8 cellular contexts compared by ENCODE assay signal in genomic region chr12:50055831-50056628, GRCh38. TPM values are rescaled to one million over a fixed set of nuclear protein-coding genes. Genes with fewer than 3 reads are reported as not detected.
DNase-seq lines count a peak whose midpoint lies in the region; ATAC-seq and TF ChIP-seq lines count a peak whose summit lies in the region.

No MANE protein-coding gene starts in this region.

- peak overlapping the region; percentile 76 for H3K27ac Mint-ChIP-seq in activated naive CD8-positive, alpha-beta T cell

- H3K27ac ChIP-seq in HUES6 (ENCODE audit: low read depth, low read length), result no peak overlapping the region
- no peak overlapping the region for H3K27ac ChIP-seq in RWPE2 (ENCODE audit: poor library complexity, severe bottlenecking)
- H3K27ac ChIP-seq in left ventricle myocardium inferior (replicated peaks), result no peak overlapping the region

- peaks cover 98% of the 10 kb centered on the region for H3K27me3 ChIP-seq in HUES6 (ENCODE audit: control insufficient read depth, insufficient read depth, low read length)
- no peaks in the 10 kb centered on the region for H3K27me3 ChIP-seq in RWPE2 (ENCODE audit: insufficient read depth, poor library complexity, severe bottlenecking)
- peaks cover 73% of the 10 kb centered on the region for H3K27me3 ChIP-seq in left ventricle myocardium inferior (ENCODE audit: low read depth)

- H3K4me1 Mint-ChIP-seq in activated naive CD8-positive, alpha-beta T cell (ENCODE audit: low read depth), result peaks cover 45% of the 10 kb centered on the region

- H3K36me3 ChIP-seq in HUES6 (ENCODE audit: control insufficient read depth, insufficient read depth, low read length) (no peaks in the 10 kb centered on the region), RWPE2 (ENCODE audit: low read depth) (no peaks in the 10 kb centered on the region), left ventricle myocardium inferior (no peaks in the 10 kb centered on the region)

- peak overlapping the region; percentile 96 for H3K4me3 Mint-ChIP-seq in activated naive CD8-positive, alpha-beta T cell

- intact Hi-C loops in left ventricle myocardium inferior (cut with micrococcal nuclease), result loop anchor here (5.0 to 10.0 kb wide), 2 partner anchors 89 to 191 kb away; no protein-coding TSS in a partner anchor

- H3K9me3 Mint-ChIP-seq in activated naive CD8-positive, alpha-beta T cell (ENCODE audit: low read depth), result no peaks in the 10 kb centered on the region

- H3K4me1 ChIP-seq in HUES6 (ENCODE audit: control insufficient read depth, insufficient read depth, low read length) (peaks cover 22% of the 10 kb centered on the region), RWPE2 (ENCODE audit: insufficient read depth, poor library complexity, severe bottlenecking) (peaks cover 6% of the 10 kb centered on the region), left ventricle myocardium inferior (peaks cover 25% of the 10 kb centered on the region)

- DNase-seq in DMS53 treated with DMSO at 0.1 percent for 48 hours (lab: John Stamatoyannopoulos, UW; ENCODE audit: unreplicated experiment) (peak; percentile 44), RWPE2 (ENCODE audit: low spot score) (peak; percentile 55), left ventricle myocardium inferior (no peak), retina (peak; percentile 76)
- DNase-seq in NK-92 treated with Interleukin-12 subunit alpha and Interleukin-12 subunit beta, amount 100 ng/mL, for 24 hours (lab: John Stamatoyannopoulos, UW), result no peak

- TF ChIP-seq CTCF in RWPE2 (IDR thresholded peaks at IDR 0.05; ENCODE audit: poor library complexity, severe bottlenecking), result peak; percentile 95
- peak; percentile 95 for TF ChIP-seq CTCF in left ventricle myocardium inferior (IDR thresholded peaks at IDR 0.05; ENCODE audit: borderline replicate concordance)

- peaks cover 19% of the 10 kb centered on the region for H3K27me3 Mint-ChIP-seq in activated naive CD8-positive, alpha-beta T cell

- H3K4me3 ChIP-seq in HUES6 (ENCODE audit: low read depth, low read length) (peak overlapping the region; percentile 83), RWPE2 (ENCODE audit: severe bottlenecking) (no peak overlapping the region), left ventricle myocardium inferior (peak overlapping the region; percentile 15)

- no peaks in the 10 kb centered on the region for H3K36me3 Mint-ChIP-seq in activated naive CD8-positive, alpha-beta T cell

- H3K9ac ChIP-seq in HUES6 (ENCODE audit: low read length), result no peak overlapping the region

- no peaks in the 10 kb centered on the region for H3K9me3 ChIP-seq in HUES6 (ENCODE audit: control insufficient read depth, insufficient read depth, low read depth, low read length)
- H3K9me3 ChIP-seq in RWPE2 (ENCODE audit: severe bottlenecking), result no peaks in the 10 kb centered on the region
- H3K9me3 ChIP-seq in left ventricle myocardium inferior (replicated peaks), result no peaks in the 10 kb centered on the region

- ATAC-seq in RWPE2 (ENCODE audit: low read depth) (peak; percentile 58), GM19324 (IDR thresholded peaks at IDR 0.05; ENCODE audit: low FRiP score, unreplicated experiment) (no peak)

RNA-seq across cellular contexts. Expression of gene ASIC1, which starts 1.4 kb away (rescaled TPM):
- total RNA-seq in left ventricle myocardium inferior, result 0.96 TPM

RNA-seq across cellular contexts. Expression of gene SMARCD1, which starts 29.1 kb away (rescaled TPM):
- total RNA-seq in left ventricle myocardium inferior, result 15.4 TPM

RNA-seq across cellular contexts. Expression of gene RACGAP1, which starts 30.7 kb away (rescaled TPM):
- total RNA-seq in left ventricle myocardium inferior, result 5.4 TPM

RNA-seq across cellular contexts. Expression of gene GPD1, which starts 47.8 kb away (rescaled TPM):
- total RNA-seq in left ventricle myocardium inferior, result 9.0 TPM

RNA-seq across cellular contexts. Expression of gene COX14, which starts 56.0 kb away (rescaled TPM):
- 195 TPM for total RNA-seq in left ventricle myocardium inferior

Comparison
In these comparisons a context has a peak if more than half of its experiments do, and no peak if none do; other contexts are left out.
1. DNase-seq: peak in DMS53 treated with DMSO at 0.1 percent for 48 hours (single experiment), RWPE2 (single experiment) and retina (single experiment); none in left ventricle myocardium inferior (single experiment) and NK-92 treated with Interleukin-12 subunit alpha and Interleukin-12 subunit beta, amount 100 ng/mL, for 24 hours (single experiment).